1 cellular context compared by ENCODE assay signal in genomic region chr19:38956264-38956663, GRCh38.
TF ChIP-seq lines count a peak whose summit lies in the region.

No MANE protein-coding gene starts in this region.

TF ChIP-seq in A549, 52 proteins besides CTCF, POLR2A, EP300 and RAD21 (continued from another document):
- TF ChIP-seq, protein P1, sequence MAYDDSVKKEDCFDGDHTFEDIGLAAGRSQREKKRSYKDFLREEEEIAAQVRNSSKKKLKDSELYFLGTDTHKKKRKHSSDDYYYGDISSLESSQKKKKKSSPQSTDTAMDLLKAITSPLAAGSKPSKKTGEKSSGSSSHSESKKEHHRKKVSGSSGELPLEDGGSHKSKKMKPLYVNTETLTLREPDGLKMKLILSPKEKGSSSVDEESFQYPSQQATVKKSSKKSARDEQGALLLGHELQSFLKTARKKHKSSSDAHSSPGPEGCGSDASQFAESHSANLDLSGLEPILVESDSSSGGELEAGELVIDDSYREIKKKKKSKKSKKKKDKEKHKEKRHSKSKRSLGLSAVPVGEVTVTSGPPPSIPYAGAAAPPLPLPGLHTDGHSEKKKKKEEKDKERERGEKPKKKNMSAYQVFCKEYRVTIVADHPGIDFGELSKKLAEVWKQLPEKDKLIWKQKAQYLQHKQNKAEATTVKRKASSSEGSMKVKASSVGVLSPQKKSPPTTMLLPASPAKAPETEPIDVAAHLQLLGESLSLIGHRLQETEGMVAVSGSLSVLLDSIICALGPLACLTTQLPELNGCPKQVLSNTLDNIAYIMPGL (CRISPR knock-in tag; IDR thresholded peaks at IDR 0.05; ENCODE audit: borderline replicate concordance) = no peak
- TF ChIP-seq ATOH8 (CRISPR knock-in tag; IDR thresholded peaks at IDR 0.05; ENCODE audit: low read depth) (no peak), MAFK (IDR thresholded peaks at IDR 0.05; ENCODE audit: partially characterized antibody) (peak; percentile 42)
